In genomic region chr12:109428038-109428629, GRCh38 we compare ENCODE assay signal across 1 cellular context.
TF ChIP-seq lines count a peak whose summit lies in the region.

No MANE protein-coding gene starts in this region.

TF ChIP-seq in GM23338, 12 proteins besides CTCF, POLR2A, EP300 and RAD21 (continued from another document):
- TF ChIP-seq, protein P1, sequence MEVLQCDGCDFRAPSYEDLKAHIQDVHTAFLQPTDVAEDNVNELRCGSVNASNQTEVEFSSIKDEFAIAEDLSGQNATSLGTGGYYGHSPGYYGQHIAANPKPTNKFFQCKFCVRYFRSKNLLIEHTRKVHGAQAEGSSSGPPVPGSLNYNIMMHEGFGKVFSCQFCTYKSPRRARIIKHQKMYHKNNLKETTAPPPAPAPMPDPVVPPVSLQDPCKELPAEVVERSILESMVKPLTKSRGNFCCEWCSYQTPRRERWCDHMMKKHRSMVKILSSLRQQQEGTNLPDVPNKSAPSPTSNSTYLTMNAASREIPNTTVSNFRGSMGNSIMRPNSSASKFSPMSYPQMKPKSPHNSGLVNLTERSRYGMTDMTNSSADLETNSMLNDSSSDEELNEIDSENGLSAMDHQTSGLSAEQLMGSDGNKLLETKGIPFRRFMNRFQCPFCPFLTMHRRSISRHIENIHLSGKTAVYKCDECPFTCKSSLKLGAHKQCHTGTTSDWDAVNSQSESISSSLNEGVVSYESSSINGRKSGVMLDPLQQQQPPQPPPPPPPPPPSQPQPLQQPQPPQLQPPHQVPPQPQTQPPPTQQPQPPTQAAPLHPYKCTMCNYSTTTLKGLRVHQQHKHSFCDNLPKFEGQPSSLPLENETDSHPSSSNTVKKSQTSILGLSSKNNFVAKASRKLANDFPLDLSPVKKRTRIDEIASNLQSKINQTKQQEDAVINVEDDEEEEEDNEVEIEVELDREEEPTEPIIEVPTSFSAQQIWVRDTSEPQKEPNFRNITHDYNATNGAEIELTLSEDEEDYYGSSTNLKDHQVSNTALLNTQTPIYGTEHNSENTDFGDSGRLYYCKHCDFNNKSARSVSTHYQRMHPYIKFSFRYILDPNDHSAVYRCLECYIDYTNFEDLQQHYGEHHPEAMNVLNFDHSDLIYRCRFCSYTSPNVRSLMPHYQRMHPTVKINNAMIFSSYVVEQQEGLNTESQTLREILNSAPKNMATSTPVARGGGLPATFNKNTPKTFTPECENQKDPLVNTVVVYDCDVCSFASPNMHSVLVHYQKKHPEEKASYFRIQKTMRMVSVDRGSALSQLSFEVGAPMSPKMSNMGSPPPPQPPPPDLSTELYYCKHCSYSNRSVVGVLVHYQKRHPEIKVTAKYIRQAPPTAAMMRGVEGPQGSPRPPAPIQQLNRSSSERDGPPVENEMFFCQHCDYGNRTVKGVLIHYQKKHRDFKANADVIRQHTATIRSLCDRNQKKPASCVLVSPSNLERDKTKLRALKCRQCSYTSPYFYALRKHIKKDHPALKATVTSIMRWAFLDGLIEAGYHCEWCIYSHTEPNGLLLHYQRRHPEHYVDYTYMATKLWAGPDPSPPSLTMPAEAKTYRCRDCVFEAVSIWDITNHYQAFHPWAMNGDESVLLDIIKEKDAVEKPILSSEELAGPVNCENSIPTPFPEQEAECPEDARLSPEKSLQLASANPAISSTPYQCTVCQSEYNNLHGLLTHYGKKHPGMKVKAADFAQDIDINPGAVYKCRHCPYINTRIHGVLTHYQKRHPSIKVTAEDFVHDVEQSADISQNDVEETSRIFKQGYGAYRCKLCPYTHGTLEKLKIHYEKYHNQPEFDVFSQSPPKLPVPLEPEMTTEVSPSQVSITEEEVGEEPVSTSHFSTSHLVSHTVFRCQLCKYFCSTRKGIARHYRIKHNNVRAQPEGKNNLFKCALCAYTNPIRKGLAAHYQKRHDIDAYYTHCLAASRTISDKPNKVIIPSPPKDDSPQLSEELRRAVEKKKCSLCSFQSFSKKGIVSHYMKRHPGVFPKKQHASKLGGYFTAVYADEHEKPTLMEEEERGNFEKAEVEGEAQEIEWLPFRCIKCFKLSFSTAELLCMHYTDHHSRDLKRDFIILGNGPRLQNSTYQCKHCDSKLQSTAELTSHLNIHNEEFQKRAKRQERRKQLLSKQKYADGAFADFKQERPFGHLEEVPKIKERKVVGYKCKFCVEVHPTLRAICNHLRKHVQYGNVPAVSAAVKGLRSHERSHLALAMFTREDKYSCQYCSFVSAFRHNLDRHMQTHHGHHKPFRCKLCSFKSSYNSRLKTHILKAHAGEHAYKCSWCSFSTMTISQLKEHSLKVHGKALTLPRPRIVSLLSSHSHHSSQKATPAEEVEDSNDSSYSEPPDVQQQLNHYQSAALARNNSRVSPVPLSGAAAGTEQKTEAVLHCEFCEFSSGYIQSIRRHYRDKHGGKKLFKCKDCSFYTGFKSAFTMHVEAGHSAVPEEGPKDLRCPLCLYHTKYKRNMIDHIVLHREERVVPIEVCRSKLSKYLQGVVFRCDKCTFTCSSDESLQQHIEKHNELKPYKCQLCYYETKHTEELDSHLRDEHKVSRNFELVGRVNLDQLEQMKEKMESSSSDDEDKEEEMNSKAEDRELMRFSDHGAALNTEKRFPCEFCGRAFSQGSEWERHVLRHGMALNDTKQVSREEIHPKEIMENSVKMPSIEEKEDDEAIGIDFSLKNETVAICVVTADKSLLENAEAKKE (CRISPR knock-in tag; IDR thresholded peaks at IDR 0.05), result no peak
- TF ChIP-seq STAT1 (IDR thresholded peaks at IDR 0.05; ENCODE audit: unreplicated experiment), result no peak
- no peak for TF ChIP-seq POLR2AphosphoS5 (IDR thresholded peaks at IDR 0.05; ENCODE audit: low read depth)
- TF ChIP-seq EZH2 (IDR thresholded peaks at IDR 0.05; ENCODE audit: low read depth, unreplicated experiment), result no peak
- TF ChIP-seq JUNB (IDR thresholded peaks at IDR 0.05; ENCODE audit: unreplicated experiment), result no peak
- TF ChIP-seq, protein P2, sequence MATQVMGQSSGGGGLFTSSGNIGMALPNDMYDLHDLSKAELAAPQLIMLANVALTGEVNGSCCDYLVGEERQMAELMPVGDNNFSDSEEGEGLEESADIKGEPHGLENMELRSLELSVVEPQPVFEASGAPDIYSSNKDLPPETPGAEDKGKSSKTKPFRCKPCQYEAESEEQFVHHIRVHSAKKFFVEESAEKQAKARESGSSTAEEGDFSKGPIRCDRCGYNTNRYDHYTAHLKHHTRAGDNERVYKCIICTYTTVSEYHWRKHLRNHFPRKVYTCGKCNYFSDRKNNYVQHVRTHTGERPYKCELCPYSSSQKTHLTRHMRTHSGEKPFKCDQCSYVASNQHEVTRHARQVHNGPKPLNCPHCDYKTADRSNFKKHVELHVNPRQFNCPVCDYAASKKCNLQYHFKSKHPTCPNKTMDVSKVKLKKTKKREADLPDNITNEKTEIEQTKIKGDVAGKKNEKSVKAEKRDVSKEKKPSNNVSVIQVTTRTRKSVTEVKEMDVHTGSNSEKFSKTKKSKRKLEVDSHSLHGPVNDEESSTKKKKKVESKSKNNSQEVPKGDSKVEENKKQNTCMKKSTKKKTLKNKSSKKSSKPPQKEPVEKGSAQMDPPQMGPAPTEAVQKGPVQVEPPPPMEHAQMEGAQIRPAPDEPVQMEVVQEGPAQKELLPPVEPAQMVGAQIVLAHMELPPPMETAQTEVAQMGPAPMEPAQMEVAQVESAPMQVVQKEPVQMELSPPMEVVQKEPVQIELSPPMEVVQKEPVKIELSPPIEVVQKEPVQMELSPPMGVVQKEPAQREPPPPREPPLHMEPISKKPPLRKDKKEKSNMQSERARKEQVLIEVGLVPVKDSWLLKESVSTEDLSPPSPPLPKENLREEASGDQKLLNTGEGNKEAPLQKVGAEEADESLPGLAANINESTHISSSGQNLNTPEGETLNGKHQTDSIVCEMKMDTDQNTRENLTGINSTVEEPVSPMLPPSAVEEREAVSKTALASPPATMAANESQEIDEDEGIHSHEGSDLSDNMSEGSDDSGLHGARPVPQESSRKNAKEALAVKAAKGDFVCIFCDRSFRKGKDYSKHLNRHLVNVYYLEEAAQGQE (IDR thresholded peaks at IDR 0.05; ENCODE audit: unreplicated experiment), result no peak
- no peak for TF ChIP-seq ZNF331 (CRISPR knock-in tag; IDR thresholded peaks at IDR 0.05; ENCODE audit: low read depth)
- TF ChIP-seq ETS1 (IDR thresholded peaks at IDR 0.05), result no peak
- no peak for TF ChIP-seq EZH2phosphoT487 (IDR thresholded peaks at IDR 0.05; ENCODE audit: unreplicated experiment)
TF ChIP-seq in GM23338: peak in this region for 0.
